8 cellular contexts compared by ENCODE assay signal in genomic region chr14:60248697-60249314, GRCh38. TPM values are rescaled to one million over a fixed set of nuclear protein-coding genes. Genes with fewer than 3 reads are reported as not detected.
DNase-seq lines count a peak whose midpoint lies in the region; ATAC-seq and TF ChIP-seq lines count a peak whose summit lies in the region.

Gene PPM1A, plus strand, starts transcription at chr14:60249221. Its CDS starts 33,483 bp downstream, at chr14:60282704.

- no peaks in the 10 kb centered on the region for H3K36me3 ChIP-seq in kidney epithelial cell (ENCODE audit: control insufficient read depth, insufficient read depth, low read length)

- TF ChIP-seq POLR2A in GM19193 (IDR thresholded peaks at IDR 0.05; ENCODE audit: extremely low read depth, insufficient read depth, insufficient read length), result peak; percentile 91

- H3K27me3 Mint-ChIP-seq in chondrocyte (ENCODE audit: low read depth), result no peaks in the 10 kb centered on the region

- peak; percentile 88 to 92 for DNase-seq in AML-193 (lab: John Stamatoyannopoulos, UW)
- DNase-seq in NCI-H510A treated with DMSO at 0.1 percent for 48 hours (lab: John Stamatoyannopoulos, UW), result peak; percentile 92
- DNase-seq in activated CD4-positive, alpha-beta T cell treated with anti-CD3 and anti-CD28 coated beads for 24 hours (ENCODE audit: low read depth in 2 of 2), result peak; percentile 91 to 94
- DNase-seq in chondrocyte (ENCODE audit: low spot score), result peak; percentile 98
- peak; percentile 70 for DNase-seq in kidney epithelial cell (ENCODE audit: low read depth)
- DNase-seq in stimulated activated CD4-positive, alpha-beta T cell treated with anti-CD3 and anti-CD28 coated beads, Interleukin-15, amount 100 ng/mL, for 24 hours, result peak; percentile 95

- H3K4me1 Mint-ChIP-seq in chondrocyte (ENCODE audit: low read depth), result peaks cover 46% of the 10 kb centered on the region

- H3K4me3 Mint-ChIP-seq in chondrocyte (ENCODE audit: unreplicated experiment), result peak within 1 kb of the TSS; percentile 90

- H3K27me3 ChIP-seq in kidney epithelial cell (ENCODE audit: control insufficient read depth, insufficient read depth, low read length), result no peaks in the 10 kb centered on the region

- no peaks in the 10 kb centered on the region for H3K36me3 Mint-ChIP-seq in chondrocyte (ENCODE audit: low read depth)

- TF ChIP-seq CTCF in chondrocyte (IDR thresholded peaks at IDR 0.05), result no peak
- TF ChIP-seq CTCF in kidney epithelial cell (IDR thresholded peaks at IDR 0.05; ENCODE audit: insufficient read depth, low read length, poor library complexity, severe bottlenecking), result no peak

- H3K27ac Mint-ChIP-seq in chondrocyte (ENCODE audit: unreplicated experiment), result peak within 1 kb of the TSS; percentile 99

- peak within 1 kb of the TSS; percentile 66 for H3K4me3 ChIP-seq in kidney epithelial cell (ENCODE audit: low read depth, low read length)

- ATAC-seq in HG03432 (IDR thresholded peaks at IDR 0.05; ENCODE audit: unreplicated experiment), result peak; percentile 77

- no peaks in the 10 kb centered on the region for H3K9me3 Mint-ChIP-seq in chondrocyte (ENCODE audit: low read depth)

RNA-seq across cellular contexts. Expression of gene PPM1A, which starts in this region (rescaled TPM):
- total RNA-seq in chondrocyte (42.7 to 51.5 TPM (median 43.9 TPM) in 3 replicates), kidney epithelial cell (24.6 and 26.1 TPM in 2 replicates)

Comparison
In these comparisons a context has a peak if more than half of its experiments do, and no peak if none do; other contexts are left out.
1. Peak in every context shown above with its lines: DNase-seq, ATAC-seq and H3K4me3 ChIP-seq.